Comparison of ENCODE assay signal across 1 cellular context in genomic region chr14:52895000-52895399, GRCh38.
A peak's percentile ranks its signal among the peaks of the same experiment; 100 is the strongest.
TF ChIP-seq lines count a peak whose summit lies in the region.

No MANE protein-coding gene starts in this region.

TF ChIP-seq in K562, 482 proteins besides CTCF, POLR2A, EP300 and RAD21 (continued from another document):
- TF ChIP-seq PBX2 (CRISPR knock-in tag; IDR thresholded peaks at IDR 0.05; ENCODE audit: low read depth) (no peak), PBX2 (tag; conservative IDR thresholded peaks at IDR 0.05; ENCODE audit: low read depth) (peak; percentile 49; the same call in 1 of the 2 replicates), ZNF778 (CRISPR knock-in tag; IDR thresholded peaks at IDR 0.05) (no peak), ESRRA (IDR thresholded peaks at IDR 0.05; ENCODE audit: borderline replicate concordance, low read depth) (no peak), YY1 (IDR thresholded peaks at IDR 0.05; ENCODE audit: borderline replicate concordance in 1 of 3, control insufficient read depth in 1 of 3, extremely low read depth in 1 of 3, insufficient read depth in 3 of 3, insufficient read length in 1 of 3, insufficient replicate concordance in 2 of 3, low read depth in 1 of 3, low read length in 2 of 3) (no peak), TGIF2 (CRISPR knock-in tag; IDR thresholded peaks at IDR 0.05) (no peak)
TF ChIP-seq in K562: peak in this region for 1.
